In genomic region chr17:59753522-59754467, GRCh38 we compare ENCODE assay signal across 1 cellular context.
TF ChIP-seq lines count a peak whose summit lies in the region.

No MANE protein-coding gene starts in this region.

TF ChIP-seq in GM12878, 131 proteins besides CTCF, POLR2A, EP300 and RAD21 (continued from another document and continues in another):
- TF ChIP-seq ZNF687 (IDR thresholded peaks at IDR 0.05) (no peak), BACH1 (IDR thresholded peaks at IDR 0.05; ENCODE audit: borderline replicate concordance) (no peak), EED (IDR thresholded peaks at IDR 0.05; ENCODE audit: low read depth) (no peak), EGR1 (IDR thresholded peaks at IDR 0.05; ENCODE audit: borderline replicate concordance in 1 of 2, low read depth in 2 of 2, low read length in 2 of 2) (no peak), ZSCAN29 (IDR thresholded peaks at IDR 0.05) (no peak), TAF1 (IDR thresholded peaks at IDR 0.05; ENCODE audit: borderline replicate concordance, low read depth, low read length) (no peak), NR2C1 (IDR thresholded peaks at IDR 0.05) (no peak), TCF12 (IDR thresholded peaks at IDR 0.05; ENCODE audit: low read depth, low read length) (no peak), ATF2 (IDR thresholded peaks at IDR 0.05; ENCODE audit: low read length) (peak; percentile 23; the same call in 1 of the 2 replicates), E4F1 (IDR thresholded peaks at IDR 0.05; ENCODE audit: borderline replicate concordance, partially characterized antibody) (no peak), PAX5 (IDR thresholded peaks at IDR 0.05; ENCODE audit: borderline replicate concordance, low read depth, low read length) (no peak), JUND (IDR thresholded peaks at IDR 0.05; ENCODE audit: low read depth, low read length) (no peak), RAD51 (IDR thresholded peaks at IDR 0.05) (no peak), CHD4 (IDR thresholded peaks at IDR 0.05) (no peak), ZNF622 (IDR thresholded peaks at IDR 0.05) (no peak), SMARCA5 (IDR thresholded peaks at IDR 0.05) (no peak), SMAD1 (IDR thresholded peaks at IDR 0.05; ENCODE audit: low read depth, partially characterized antibody) (no peak), PBX3 (IDR thresholded peaks at IDR 0.05; ENCODE audit: insufficient replicate concordance, low read depth, low read length) (no peak), SMAD5 (IDR thresholded peaks at IDR 0.05; ENCODE audit: low read depth) (no peak), RELB (IDR thresholded peaks at IDR 0.05; ENCODE audit: low read depth) (peak; percentile 22; the same call in 1 of the 2 replicates), IRF4 (IDR thresholded peaks at IDR 0.05; ENCODE audit: low read depth, low read length) (no peak), YY1 (IDR thresholded peaks at IDR 0.05; ENCODE audit: low read depth, low read length) (no peak), IRF5 (IDR thresholded peaks at IDR 0.05; ENCODE audit: borderline replicate concordance) (no peak), MYB (IDR thresholded peaks at IDR 0.05; ENCODE audit: borderline replicate concordance, low read depth, low read length) (no peak), FOXM1 (IDR thresholded peaks at IDR 0.05; ENCODE audit: low read depth, low read length) (no peak), CEBPZ (IDR thresholded peaks at IDR 0.05; ENCODE audit: low read depth, low read length) (no peak), PKNOX1 (IDR thresholded peaks at IDR 0.05) (no peak), SUPT20H (IDR thresholded peaks at IDR 0.05; ENCODE audit: borderline replicate concordance, control insufficient read depth, low read depth, low read length) (no peak), SMC3 (IDR thresholded peaks at IDR 0.05; ENCODE audit: borderline replicate concordance, low read length) (peak; percentile 94), HSF1 (IDR thresholded peaks at IDR 0.05; ENCODE audit: low read depth, low read length) (no peak), USF2 (IDR thresholded peaks at IDR 0.05; ENCODE audit: borderline replicate concordance, low read depth, low read length) (no peak), ATF3 (IDR thresholded peaks at IDR 0.05; ENCODE audit: borderline replicate concordance, extremely low read depth, low read depth, low read length) (no peak), RCOR1 (conservative IDR thresholded peaks at IDR 0.05; ENCODE audit: low read depth, low read length) (no peak), POU2F2 (IDR thresholded peaks at IDR 0.05; ENCODE audit: borderline replicate concordance, low read depth, low read length) (no peak), ZZZ3 (IDR thresholded peaks at IDR 0.05; ENCODE audit: control insufficient read depth, insufficient read length, low read depth) (no peak), ZNF217 (IDR thresholded peaks at IDR 0.05) (no peak), FOXK2 (IDR thresholded peaks at IDR 0.05) (no peak), MTA2 (IDR thresholded peaks at IDR 0.05; ENCODE audit: low read depth) (no peak), MXI1 (IDR thresholded peaks at IDR 0.05; ENCODE audit: low read depth, low read length) (no peak), NR2F1 (conservative IDR thresholded peaks at IDR 0.05) (no peak), STAT1 (conservative IDR thresholded peaks at IDR 0.05) (no peak), ZBED1 (IDR thresholded peaks at IDR 0.05; ENCODE audit: borderline replicate concordance) (no peak), HDGF (IDR thresholded peaks at IDR 0.05) (no peak), RFX5 (IDR thresholded peaks at IDR 0.05; ENCODE audit: low read depth, low read length) (no peak)
